ENCODE assay signal across 9 cellular contexts in the genomic region with DNA sequence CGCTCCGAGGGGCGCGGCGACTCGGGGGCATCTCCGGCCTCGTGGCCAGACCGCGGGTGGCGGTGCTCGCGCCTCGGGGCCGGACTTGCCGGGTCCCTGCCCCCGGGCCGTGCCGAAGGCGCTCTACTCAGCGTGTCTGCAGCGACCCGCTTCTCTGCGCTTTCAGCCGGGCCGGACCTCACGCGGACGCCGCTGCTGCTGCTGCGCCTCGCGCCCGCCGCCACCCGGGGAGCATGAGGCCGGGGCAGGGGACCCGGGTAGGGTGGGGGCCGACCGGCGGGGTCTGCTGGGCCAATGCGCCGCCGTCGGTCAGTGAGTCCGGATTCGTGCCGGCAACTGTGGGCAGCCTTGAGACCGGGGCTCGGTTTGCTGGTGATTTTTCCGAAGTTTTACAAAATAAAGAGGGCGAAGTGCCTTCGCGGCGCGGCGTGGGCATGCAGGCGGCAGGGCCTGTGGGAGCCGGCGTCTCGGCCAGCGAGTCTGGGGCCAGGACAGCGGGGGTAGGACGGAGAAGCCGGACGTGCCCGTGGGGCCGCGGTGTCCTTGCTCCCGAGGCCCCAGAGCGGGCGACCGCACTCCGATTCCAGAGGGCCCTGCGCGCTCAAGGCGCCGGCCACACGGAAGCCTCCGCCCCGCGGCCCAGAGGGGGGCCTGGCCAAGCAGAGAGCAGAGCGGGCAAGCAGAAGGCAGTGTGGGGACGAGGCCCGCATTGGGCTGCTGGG. TPM values are rescaled to one million over a fixed set of nuclear protein-coding genes. Genes with fewer than 3 reads are reported as not detected.
DNase-seq lines count a peak whose midpoint lies in the region; ATAC-seq and TF ChIP-seq lines count a peak whose summit lies in the region.
"Had no signal": no experiment of that assay in that cellular context is flagged by ENCODE, and none has a peak within 500 bp of the region (broad histone marks: within the 10 kb centered on the region; RNA-seq: fewer than 3 reads in every experiment).

No MANE protein-coding gene starts in this region.

- no peaks in the 10 kb centered on the region for H3K9me3 Mint-ChIP-seq in nephron
- H3K9me3 Mint-ChIP-seq: central memory CD8-positive, alpha-beta T cell had no signal

- H3K36me3 ChIP-seq in right atrium auricular region (no peaks in the 10 kb centered on the region), vagina (no peaks in the 10 kb centered on the region)

- H3K27me3 ChIP-seq in right atrium auricular region (peaks cover 4 to 13% of the 10 kb centered on the region in 2 donors), dorsolateral prefrontal cortex (peaks cover 0 to 68% (median 47%) of the 10 kb centered on the region in 45 donors), vagina (no peaks in the 10 kb centered on the region)

- H3K4me1 Mint-ChIP-seq in nephron: peaks cover 25% of the 10 kb centered on the region
- H3K4me1 Mint-ChIP-seq: central memory CD8-positive, alpha-beta T cell had no signal

- H3K4me3 ChIP-seq in right atrium auricular region: peak overlapping the region in 1 of 2 donors; percentile 38
- peak overlapping the region in 57 of 59 donors; percentile 4 to 61 (median 43) for H3K4me3 ChIP-seq in dorsolateral prefrontal cortex
- peak overlapping the region; percentile 24 to 28 for H3K4me3 ChIP-seq in vagina

- H3K27ac ChIP-seq in right atrium auricular region (no peak overlapping the region), dorsolateral prefrontal cortex (no peak overlapping the region), vagina (no peak overlapping the region)

- DNase-seq in Right ventricle myocardium superior (no peak), right atrium auricular region (ENCODE audit: low spot score) (no peak), dorsolateral prefrontal cortex (no peak), vagina (ENCODE audit: extremely low spot score in 2 of 2) (no peak), left colon (no peak)
- DNase-seq in activated CD4-positive, alpha-beta T cell treated with anti-CD3 and anti-CD28 coated beads for 1 hour: no peak

- peaks cover 0 to 23% of the 10 kb centered on the region in 2 donors for H3K4me1 ChIP-seq in right atrium auricular region
- H3K4me1 ChIP-seq in vagina: peaks cover 21% of the 10 kb centered on the region

- ATAC-seq in Right ventricle myocardium superior (ENCODE audit: poor library complexity): peak; percentile 67
- no peak for ATAC-seq in left colon
- ATAC-seq in GM21526 (IDR thresholded peaks at IDR 0.05; ENCODE audit: low FRiP score, unreplicated experiment): no peak

- H3K27me3 Mint-ChIP-seq in nephron (ENCODE audit: low read depth): peaks cover 86% of the 10 kb centered on the region

- intact Hi-C loops in Right ventricle myocardium superior (cut with DNase I): no loop called here
- intact Hi-C loops in dorsolateral prefrontal cortex (cut with DNase I): no loop called here
- intact Hi-C loops in vagina (cut with DNase I): no loop called here
- intact Hi-C loops in left colon (cut with DNase I, micrococcal nuclease): no loop called here

- H3K9me3 ChIP-seq in right atrium auricular region (peaks cover 0 to 12% of the 10 kb centered on the region in 2 donors), vagina (no peaks in the 10 kb centered on the region)

- H3K4me3 Mint-ChIP-seq in nephron: peak overlapping the region; percentile 68 to 77 (median 71)
- H3K4me3 Mint-ChIP-seq: central memory CD8-positive, alpha-beta T cell had no signal

- no peak for TF ChIP-seq POLR2A in vagina (IDR thresholded peaks at IDR 0.05)

- TF ChIP-seq CTCF in right atrium auricular region (IDR thresholded peaks at IDR 0.05): no peak
- TF ChIP-seq CTCF in dorsolateral prefrontal cortex (IDR thresholded peaks at IDR 0.05 in 54 of 56, conservative IDR thresholded peaks at IDR 0.05 in 2 of 56; ENCODE audit: low read depth in 1 of 56, partially characterized antibody in 56 of 56): no peak
- no peak for TF ChIP-seq CTCF in nephron (IDR thresholded peaks at IDR 0.05; ENCODE audit: unreplicated experiment in 3 of 3)
- no peak for TF ChIP-seq CTCF in vagina (IDR thresholded peaks at IDR 0.05)

- H3K36me3 Mint-ChIP-seq in nephron (ENCODE audit: low read depth): no peaks in the 10 kb centered on the region

- no peak overlapping the region for H3K27ac Mint-ChIP-seq in nephron

RNA-seq across cellular contexts. Expression of a gene that starts 0.7 kb away (rescaled TPM):
- total RNA-seq in Right ventricle myocardium superior (0.22 TPM), right atrium auricular region (not detected), dorsolateral prefrontal cortex (1 to 10 TPM in 110 of 120 experiments, under 1 TPM in 10; 0.19 to 7.9 (median 2.4) TPM), vagina (2.5 TPM), left colon (under 1 TPM; 0.15 to 0.61 TPM)
